ENCODE assay signal across 12 cellular contexts in the genomic region with DNA sequence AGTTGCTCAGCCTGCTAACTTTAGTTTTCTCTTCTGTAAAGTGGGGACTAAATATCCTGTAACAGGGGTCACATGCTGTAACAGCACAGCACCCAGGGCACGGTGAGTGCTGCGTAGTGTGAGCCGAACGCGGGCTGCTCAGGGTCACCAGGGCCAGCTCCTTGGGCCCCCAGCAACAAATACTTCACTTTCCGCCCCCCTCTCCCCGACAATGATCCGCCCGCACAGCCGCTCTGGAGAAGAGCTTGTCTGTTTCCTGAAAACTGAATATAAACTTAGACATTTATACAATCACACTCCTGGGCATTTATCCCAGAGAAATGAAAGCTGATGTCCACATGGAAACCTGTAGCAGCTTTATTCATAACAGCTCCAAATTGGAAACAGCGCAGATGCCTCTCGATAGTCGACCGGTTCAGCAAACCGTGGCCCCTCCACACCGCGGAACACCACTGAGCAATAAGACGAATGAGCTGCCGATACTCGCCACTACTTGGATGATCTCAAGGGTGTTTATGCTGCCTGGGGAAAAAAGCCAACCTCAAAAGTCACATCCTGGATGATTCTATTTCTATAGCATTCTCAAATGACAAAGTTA.
A peak's percentile ranks its signal among the peaks of the same experiment; 100 is the strongest.
DNase-seq lines count a peak whose midpoint lies in the region; ATAC-seq, FAIRE-seq and TF ChIP-seq lines count a peak whose summit lies in the region.
"Had no signal": no experiment of that assay in that cellular context is flagged by ENCODE, and none has a peak within 500 bp of the region (broad histone marks: within the 10 kb centered on the region; RNA-seq: fewer than 3 reads in every experiment).

No MANE protein-coding gene starts in this region.

- H3K4me1 ChIP-seq in rectal smooth muscle tissue (ENCODE audit: control insufficient read depth, insufficient read depth, low read length) (no peaks in the 10 kb centered on the region), upper lobe of right lung (peaks cover 9% of the 10 kb centered on the region), lower lobe of right lung (peaks cover 7% of the 10 kb centered on the region)

- H3K27me3 ChIP-seq in rectal smooth muscle tissue (ENCODE audit: control insufficient read depth, insufficient read depth, low read length) = no peaks in the 10 kb centered on the region
- no peaks in the 10 kb centered on the region for H3K27me3 ChIP-seq in upper lobe of right lung
- no peaks in the 10 kb centered on the region for H3K27me3 ChIP-seq in lower lobe of right lung (ENCODE audit: low read depth)

- H3K4me3 ChIP-seq in rectal smooth muscle tissue (ENCODE audit: low read length) = peak overlapping the region; percentile 44
- no peak overlapping the region for H3K4me3 ChIP-seq in upper lobe of right lung
- H3K4me3 ChIP-seq in lower lobe of right lung = no peak overlapping the region
- H3K4me3 ChIP-seq: SK-N-MC had no signal

- no peak for FAIRE-seq in RCC 7860 (lab: Jason Lieb, UNC)

- H3K9me3 ChIP-seq in upper lobe of right lung = no peaks in the 10 kb centered on the region
- H3K9me3 ChIP-seq in lower lobe of right lung = no peaks in the 10 kb centered on the region

- H3K9ac ChIP-seq in rectal smooth muscle tissue (ENCODE audit: low read length) = no peak overlapping the region

- DNase-seq in AG08395 (ENCODE audit: low spot score) = peak; percentile 46
- peak; percentile 20 for DNase-seq in RCC 7860 (ENCODE audit: low spot score)
- peak; percentile 44 for DNase-seq in fibroblast of gingiva (ENCODE audit: low read depth)
- DNase-seq in upper lobe of right lung = no peak
- DNase-seq in Ammon's horn (ENCODE audit: low spot score) = no peak
- no peak for DNase-seq in activated CD8-positive, alpha-beta memory T cell treated with anti-CD3 and anti-CD28 coated beads, Interleukin-2, amount 50 U/mL, for 4 hours
- DNase-seq in lower lobe of right lung = no peak
- DNase-seq: activated CD4-positive, CD25-positive, alpha-beta regulatory T cell treated with anti-CD3 and anti-CD28 coated beads, Interleukin-2, amount 50 U/mL, for 72 hours; NCI-H2029 treated with DMSO at 0.1 percent for 48 hours; retina had no signal

- ATAC-seq in upper lobe of right lung (no peak), lower lobe of right lung (no peak)

- no peak for TF ChIP-seq CTCF in upper lobe of right lung (IDR thresholded peaks at IDR 0.05)
- no peak for TF ChIP-seq CTCF in lower lobe of right lung (IDR thresholded peaks at IDR 0.05)

- H3K27ac ChIP-seq in rectal smooth muscle tissue (ENCODE audit: low read depth, low read length) (peak overlapping the region; percentile 59), upper lobe of right lung (no peak overlapping the region), lower lobe of right lung (no peak overlapping the region)
- H3K27ac ChIP-seq: SK-N-MC had no signal

- H3K36me3 ChIP-seq in rectal smooth muscle tissue (ENCODE audit: control insufficient read depth, insufficient read depth, low read length) = no peaks in the 10 kb centered on the region
- no peaks in the 10 kb centered on the region for H3K36me3 ChIP-seq in upper lobe of right lung
- no peaks in the 10 kb centered on the region for H3K36me3 ChIP-seq in lower lobe of right lung

- intact Hi-C loops in upper lobe of right lung (cut with DNase I) (no loop called here), lower lobe of right lung (cut with DNase I) (no loop called here)

Comparison
In these comparisons a context has a peak if more than half of its experiments do, and no peak if none do; other contexts are left out.
1. DNase-seq: peak in AG08395 (single experiment), RCC 7860 (single experiment) and fibroblast of gingiva (single experiment); none in upper lobe of right lung (single experiment), Ammon's horn (single experiment), activated CD8-positive, alpha-beta memory T cell treated with anti-CD3 and anti-CD28 coated beads, Interleukin-2, amount 50 U/mL, for 4 hours (single experiment) and lower lobe of right lung (single experiment).